In the genomic region with DNA sequence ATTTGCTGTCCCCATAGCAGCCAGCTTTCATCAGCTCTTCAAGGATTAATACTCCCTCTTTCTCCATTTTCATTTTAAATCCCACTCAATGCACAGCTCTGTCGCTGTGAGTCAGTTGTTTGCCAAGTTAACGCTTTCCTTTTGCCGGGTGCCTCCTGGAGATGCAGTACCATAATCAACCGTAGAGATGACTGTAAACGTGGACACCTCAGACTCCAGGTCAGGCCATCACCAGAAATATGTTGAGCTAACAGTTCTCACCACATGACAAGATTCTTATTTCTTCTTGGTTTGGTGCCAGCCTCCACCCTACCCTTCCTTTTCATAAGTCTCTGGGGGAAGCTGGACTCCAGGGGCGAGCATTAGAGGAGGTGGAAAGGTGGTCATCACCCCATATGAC, we compare ENCODE assay signal across 21 cellular contexts.
"Had no signal": no experiment of that assay in that cellular context is flagged by ENCODE, and none has a peak within 500 bp of the region (broad histone marks: within the 10 kb centered on the region; RNA-seq: fewer than 3 reads in every experiment).

No MANE protein-coding gene starts in this region.

- H3K36me3 ChIP-seq: left lung, spleen, upper lobe of left lung had no signal

- H3K9me3 ChIP-seq: left lung, spleen, upper lobe of left lung had no signal

- ATAC-seq: activated T-cell treated with anti-CD3 and anti-CD28 coated beads, Interleukin-2, amount 50 U/mL, for 4 hours; WTC11 had no signal

- H3K27ac Mint-ChIP-seq: activated naive CD8-positive, alpha-beta T cell treated with anti-CD3 and anti-CD28 coated beads for 36 hours; activated T-helper 2 cell treated with anti-CD3 and anti-CD28 coated beads, Interferon-gamma antibody, Interleukin-2, Interleukin-4, amounts not matched to agents 10 μg/mL and 5 μg/mL and 100 μg/mL, durations not matched to agents 14 hours and 24 hours and 36 hours; immature natural killer cell; WTC11 had no signal

- H3K27me3 Mint-ChIP-seq: activated naive CD8-positive, alpha-beta T cell treated with anti-CD3 and anti-CD28 coated beads for 36 hours; naive B cell had no signal

- H3K9me3 Mint-ChIP-seq: activated naive CD8-positive, alpha-beta T cell treated with anti-CD3 and anti-CD28 coated beads for 36 hours; activated T-cell treated with anti-CD3 and anti-CD28 coated beads, Interleukin-2, amount 50 U/mL, for 4 hours; activated T-helper 2 cell treated with anti-CD3 and anti-CD28 coated beads, Interferon-gamma antibody, Interleukin-2, Interleukin-4, amounts not matched to agents 10 μg/mL and 5 μg/mL and 100 μg/mL, durations not matched to agents 14 hours and 24 hours and 36 hours; immature natural killer cell; WTC11 had no signal

- DNase-seq: activated CD4-positive, alpha-beta T cell treated with anti-CD3 and anti-CD28 coated beads, Interleukin-2, amount 50 U/mL, for 4 hours; activated CD8-positive, alpha-beta memory T cell treated with anti-CD3 and anti-CD28 coated beads, Interleukin-2, amount 50 U/mL, for 48 hours; activated naive CD4-positive, alpha-beta T cell; activated naive CD8-positive, alpha-beta T cell treated with anti-CD3 and anti-CD28 coated beads for 36 hours; activated T-cell treated with anti-CD3 and anti-CD28 coated beads, Interleukin-2, amount 50 U/mL, for 4 hours; effector CD4-positive, alpha-beta T cell; erythroblast; foreskin melanocyte; immature natural killer cell; left lung; naive B cell; posterior cingulate gyrus; spleen; stimulated activated CD4-positive, alpha-beta T cell treated with anti-CD3 and anti-CD28 coated beads, Interleukin-4, amount 100 ng/mL, for 1 hour; stimulated activated naive CD4-positive, alpha-beta T cell treated with Interleukin-2 at 50 U/mL for 16 hours; upper lobe of left lung had no signal

- H3K4me1 ChIP-seq: upper lobe of left lung had no signal

- H3K27ac ChIP-seq: hepatocyte, left lung, upper lobe of left lung had no signal

- H3K4me3 ChIP-seq: hepatocyte, left lung, lung, spleen, upper lobe of left lung had no signal

- H3K4me3 Mint-ChIP-seq: activated naive CD8-positive, alpha-beta T cell treated with anti-CD3 and anti-CD28 coated beads for 36 hours; activated T-cell treated with anti-CD3 and anti-CD28 coated beads, Interleukin-2, amount 50 U/mL, for 4 hours; immature natural killer cell; naive B cell; neural crest cell; WTC11 had no signal

- H3K27me3 ChIP-seq: hepatocyte, left lung, spleen, upper lobe of left lung had no signal

- H3K4me1 Mint-ChIP-seq: immature natural killer cell had no signal

- H3K36me3 Mint-ChIP-seq: activated naive CD8-positive, alpha-beta T cell treated with anti-CD3 and anti-CD28 coated beads for 36 hours; immature natural killer cell; naive B cell; WTC11 had no signal
